ENCODE assay signal across 8 cellular contexts in the genomic region with DNA sequence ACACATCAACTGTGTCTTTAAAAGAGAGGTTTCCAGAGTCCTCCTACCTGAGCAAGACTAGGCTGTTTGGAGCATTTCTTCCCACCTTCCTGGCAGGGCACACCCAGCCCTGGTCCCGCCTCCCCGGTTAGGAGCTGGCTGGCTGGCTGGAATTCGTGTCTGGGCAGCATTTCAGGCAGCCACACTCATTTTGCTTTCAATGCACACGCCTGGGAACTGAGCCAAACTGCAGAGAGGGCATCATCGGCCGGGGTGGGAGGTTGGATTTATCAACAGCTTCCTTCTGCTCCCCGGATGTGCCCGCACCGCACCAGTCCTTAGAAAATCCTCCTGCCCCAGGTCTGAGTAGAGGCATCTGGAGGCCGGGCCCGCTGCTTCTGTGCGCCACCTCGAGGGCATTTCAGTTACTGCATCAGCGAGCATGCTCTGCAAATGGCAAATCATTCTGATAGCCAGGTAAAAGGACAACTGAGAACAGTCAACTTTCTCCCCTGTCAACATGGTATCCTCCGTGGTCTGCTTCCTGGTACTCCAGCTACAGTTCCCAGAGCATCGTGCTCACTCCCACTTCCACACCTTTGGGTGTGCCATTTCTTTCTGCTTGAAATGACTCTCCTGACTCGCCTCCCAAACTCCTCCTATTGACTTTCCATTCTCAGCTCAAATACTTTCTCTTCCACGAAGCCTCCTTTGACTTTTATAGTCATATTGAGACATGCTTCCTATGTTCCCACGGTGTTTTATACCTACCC.
DNase-seq lines count a peak whose midpoint lies in the region; ATAC-seq and TF ChIP-seq lines count a peak whose summit lies in the region.

No MANE protein-coding gene starts in this region.

- H3K9me3 ChIP-seq in HEK293 (ENCODE audit: control insufficient read depth, insufficient read depth, low read depth, low read length): no peaks in the 10 kb centered on the region

- POLR2A ChIA-PET in HEK293 (lab: Yijun Ruan, JAX): interaction anchor here (0.6 to 4.3 kb wide), 12 partner anchors 8 to 124 kb away, joined by 3 to 50 read pairs (median 5); partner anchors contain the start of genes ASAP3, HNRNPR and ZNF436

- H3K4me1 ChIP-seq in HEK293 (ENCODE audit: control insufficient read depth, insufficient read depth, low read length): peaks cover 13% of the 10 kb centered on the region

- peak; percentile 96 for TF ChIP-seq CTCF in HEK293 (tag by site-specific recombination; IDR thresholded peaks at IDR 0.05)
- peak; percentile 89 for TF ChIP-seq CTCF in coronary artery (IDR thresholded peaks at IDR 0.05)

- no peaks in the 10 kb centered on the region for H3K36me3 ChIP-seq in HEK293 (ENCODE audit: control insufficient read depth in 2 of 2, insufficient read depth in 1 of 2, low read length in 2 of 2)

- H3K27ac ChIP-seq in HEK293 (ENCODE audit: extremely low read depth, low read depth, low read length): peak overlapping the region; percentile 26
- H3K27ac ChIP-seq in coronary artery: peak overlapping the region; percentile 18 to 78

- DNase-seq in AML-193 (lab: John Stamatoyannopoulos, UW) (peak; percentile 83 to 86), NCI-H510A (lab: John Stamatoyannopoulos, UW) (peak; percentile 92), coronary artery (ENCODE audit: low spot score) (peak; percentile 90), left kidney (ENCODE audit: low read depth, low spot score) (peak; percentile 91)
- peak; percentile 74 to 84 for DNase-seq in activated CD4-positive, alpha-beta T cell treated with anti-CD3 and anti-CD28 coated beads for 4 hours
- peak; percentile 86 for DNase-seq in stimulated activated CD4-positive, alpha-beta T cell treated with anti-CD3 and anti-CD28 coated beads, Interleukin-1b, Interleukin-23, amount 100 ng/mL, for 48 hours

- no peak overlapping the region for H3K4me3 ChIP-seq in HEK293 (ENCODE audit: low read depth, low read length)
- peak overlapping the region; percentile 46 for H3K4me3 ChIP-seq in coronary artery

- no peak for ATAC-seq in GM21367 (IDR thresholded peaks at IDR 0.05; ENCODE audit: unreplicated experiment)

- CTCF ChIA-PET in HEK293 (lab: Yijun Ruan, JAX): interaction anchor here (0.6 to 2.4 kb wide), 39 partner anchors 9 to 441 kb away, joined by 3 to 25 read pairs (median 4); partner anchors contain the start of genes HNRNPR and ZNF436

TF ChIP-seq in HEK293, 187 proteins besides CTCF, POLR2A, EP300 and RAD21 (continues in another document):
- TF ChIP-seq HIC1 (tag by site-specific recombination; IDR thresholded peaks at IDR 0.05): peak; percentile 73
- TF ChIP-seq ZNF830 (tag by site-specific recombination; IDR thresholded peaks at IDR 0.05; ENCODE audit: low read depth): no peak
- no peak for TF ChIP-seq ZNF26 (tag by site-specific recombination; IDR thresholded peaks at IDR 0.05)
- TF ChIP-seq, protein P1, sequence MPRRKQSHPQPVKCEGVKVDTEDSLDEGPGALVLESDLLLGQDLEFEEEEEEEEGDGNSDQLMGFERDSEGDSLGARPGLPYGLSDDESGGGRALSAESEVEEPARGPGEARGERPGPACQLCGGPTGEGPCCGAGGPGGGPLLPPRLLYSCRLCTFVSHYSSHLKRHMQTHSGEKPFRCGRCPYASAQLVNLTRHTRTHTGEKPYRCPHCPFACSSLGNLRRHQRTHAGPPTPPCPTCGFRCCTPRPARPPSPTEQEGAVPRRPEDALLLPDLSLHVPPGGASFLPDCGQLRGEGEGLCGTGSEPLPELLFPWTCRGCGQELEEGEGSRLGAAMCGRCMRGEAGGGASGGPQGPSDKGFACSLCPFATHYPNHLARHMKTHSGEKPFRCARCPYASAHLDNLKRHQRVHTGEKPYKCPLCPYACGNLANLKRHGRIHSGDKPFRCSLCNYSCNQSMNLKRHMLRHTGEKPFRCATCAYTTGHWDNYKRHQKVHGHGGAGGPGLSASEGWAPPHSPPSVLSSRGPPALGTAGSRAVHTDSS (tag by site-specific recombination; IDR thresholded peaks at IDR 0.05): no peak
- TF ChIP-seq OVOL3 (tag by site-specific recombination; IDR thresholded peaks at IDR 0.05): no peak
- TF ChIP-seq ZNF112 (tag by site-specific recombination; IDR thresholded peaks at IDR 0.05): no peak
- TF ChIP-seq, protein P2, sequence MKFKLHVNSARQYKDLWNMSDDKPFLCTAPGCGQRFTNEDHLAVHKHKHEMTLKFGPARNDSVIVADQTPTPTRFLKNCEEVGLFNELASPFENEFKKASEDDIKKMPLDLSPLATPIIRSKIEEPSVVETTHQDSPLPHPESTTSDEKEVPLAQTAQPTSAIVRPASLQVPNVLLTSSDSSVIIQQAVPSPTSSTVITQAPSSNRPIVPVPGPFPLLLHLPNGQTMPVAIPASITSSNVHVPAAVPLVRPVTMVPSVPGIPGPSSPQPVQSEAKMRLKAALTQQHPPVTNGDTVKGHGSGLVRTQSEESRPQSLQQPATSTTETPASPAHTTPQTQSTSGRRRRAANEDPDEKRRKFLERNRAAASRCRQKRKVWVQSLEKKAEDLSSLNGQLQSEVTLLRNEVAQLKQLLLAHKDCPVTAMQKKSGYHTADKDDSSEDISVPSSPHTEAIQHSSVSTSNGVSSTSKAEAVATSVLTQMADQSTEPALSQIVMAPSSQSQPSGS (tag by site-specific recombination; IDR thresholded peaks at IDR 0.05; ENCODE audit: low read depth): no peak
- TF ChIP-seq KLF16 (tag by site-specific recombination; IDR thresholded peaks at IDR 0.05): peak; percentile 18; the same call in 1 of the 2 replicates
- TF ChIP-seq ZNF558 (tag by site-specific recombination; IDR thresholded peaks at IDR 0.05): no peak
- TF ChIP-seq ZBTB49 (tag by site-specific recombination; IDR thresholded peaks at IDR 0.05; ENCODE audit: low read depth): no peak
- TF ChIP-seq ZFP69B (tag by site-specific recombination; IDR thresholded peaks at IDR 0.05): peak; percentile 78
- peak; percentile 43; the same call in 1 of the 2 replicates for TF ChIP-seq ZNF324 (tag by site-specific recombination; IDR thresholded peaks at IDR 0.05)
- TF ChIP-seq ZNF600 (tag by site-specific recombination; IDR thresholded peaks at IDR 0.05): peak; percentile 97
- TF ChIP-seq EGR2 (tag by site-specific recombination; IDR thresholded peaks at IDR 0.05; ENCODE audit: low read depth): peak; percentile 35; the same call in 1 of the 2 replicates
- TF ChIP-seq ZFP37 (tag by site-specific recombination; IDR thresholded peaks at IDR 0.05): peak; percentile 43; the same call in 1 of the 2 replicates
- TF ChIP-seq ZNF16 (tag by site-specific recombination; IDR thresholded peaks at IDR 0.05; ENCODE audit: low read depth): no peak
- no peak for TF ChIP-seq ZNF776 (tag by site-specific recombination; IDR thresholded peaks at IDR 0.05; ENCODE audit: borderline replicate concordance)
- no peak for TF ChIP-seq ZNF670 (tag by site-specific recombination; IDR thresholded peaks at IDR 0.05; ENCODE audit: low read depth)
- TF ChIP-seq ZNF239 (tag by site-specific recombination; IDR thresholded peaks at IDR 0.05): no peak
- TF ChIP-seq SCRT1 (tag by site-specific recombination; IDR thresholded peaks at IDR 0.05; ENCODE audit: borderline replicate concordance): no peak
